In the genomic region with DNA sequence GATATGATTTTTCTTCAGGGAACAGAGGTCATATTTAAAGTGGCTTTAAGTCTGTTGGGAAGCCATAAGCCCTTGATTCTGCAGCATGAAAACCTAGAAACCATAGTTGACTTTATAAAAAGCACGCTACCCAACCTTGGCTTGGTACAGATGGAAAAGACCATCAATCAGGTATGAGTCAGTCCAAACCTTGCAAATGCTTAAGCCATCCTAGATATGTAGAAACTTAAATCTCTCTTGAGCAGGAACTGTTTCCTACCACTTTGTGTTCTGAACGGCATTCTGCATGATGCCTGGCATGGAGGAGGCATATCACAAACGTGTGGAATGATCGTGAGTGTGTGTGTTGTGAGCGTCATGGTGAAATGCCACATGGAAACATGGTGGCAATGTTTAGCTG, we compare ENCODE assay signal across 16 cellular contexts.
A peak's percentile ranks its signal among the peaks of the same experiment; 100 is the strongest.
DNase-seq lines count a peak whose midpoint lies in the region; ATAC-seq and TF ChIP-seq lines count a peak whose summit lies in the region.
"Had no signal": no experiment of that assay in that cellular context is flagged by ENCODE, and none has a peak within 500 bp of the region (broad histone marks: within the 10 kb centered on the region; RNA-seq: fewer than 3 reads in every experiment).

No MANE protein-coding gene starts in this region.

- H3K4me2 ChIP-seq in KMS-11: peak overlapping the region; percentile 77; the same call in 1 of the 2 replicates

- H3K9ac ChIP-seq in KMS-11: no peak overlapping the region

- peak overlapping the region; percentile 4 to 40 (median 8) for H3K27ac Mint-ChIP-seq in nephron
- H3K27ac Mint-ChIP-seq: CD8-positive, alpha-beta T cell; HFFc6 had no signal

- H3K4me3 Mint-ChIP-seq in nephron: no peak overlapping the region
- H3K4me3 Mint-ChIP-seq: CD14-positive monocyte; CD8-positive, alpha-beta T cell; HFFc6 had no signal

- TF ChIP-seq CTCF in KMS-11 (conservative IDR thresholded peaks at IDR 0.05; ENCODE audit: low read depth, low read length) (no peak), nephron (IDR thresholded peaks at IDR 0.05; ENCODE audit: unreplicated experiment in 3 of 3) (no peak)

- H3K79me2 ChIP-seq in KMS-11 (ENCODE audit: insufficient read depth, low read depth): no peaks in the 10 kb centered on the region

- H3K27me3 ChIP-seq in KMS-11 (ENCODE audit: insufficient read depth, low read depth): no peaks in the 10 kb centered on the region

- intact Hi-C loops in posterior vena cava (cut with DNase I): no loop called here

- no peaks in the 10 kb centered on the region for H3K9me3 Mint-ChIP-seq in nephron
- H3K9me3 Mint-ChIP-seq: CD14-positive monocyte; CD8-positive, alpha-beta T cell; HFFc6 had no signal

- H3K4me3 ChIP-seq in KMS-11 (IDR thresholded peaks at IDR 0.05; ENCODE audit: insufficient read depth, low read depth, low read length): no peak overlapping the region

- peaks cover 38% of the 10 kb centered on the region for H3K36me3 Mint-ChIP-seq in nephron (ENCODE audit: low read depth)

- no peaks in the 10 kb centered on the region for H3K36me3 ChIP-seq in KMS-11 (ENCODE audit: insufficient read depth)

- peaks cover 34% of the 10 kb centered on the region for H3K4me1 Mint-ChIP-seq in nephron

- ATAC-seq in GM21825 (IDR thresholded peaks at IDR 0.05; ENCODE audit: unreplicated experiment) (no peak), GM18873 (IDR thresholded peaks at IDR 0.05; ENCODE audit: low FRiP score, unreplicated experiment) (no peak)
- ATAC-seq: CD8-positive, alpha-beta T cell; HepG2 had no signal

- H2AFZ ChIP-seq in KMS-11 (ENCODE audit: low read depth): no peak overlapping the region

- H3K4me1 ChIP-seq in KMS-11 (ENCODE audit: low read depth, poor library complexity, severe bottlenecking): peaks cover 100% of the 10 kb centered on the region

- no peaks in the 10 kb centered on the region for H3K27me3 Mint-ChIP-seq in nephron (ENCODE audit: low read depth)

- H3K27ac ChIP-seq in KMS-11 (no peak overlapping the region), epithelial cell of prostate (peak overlapping the region; percentile 70)

- no peaks in the 10 kb centered on the region for H4K20me1 ChIP-seq in KMS-11 (ENCODE audit: insufficient read depth)

- DNase-seq in epithelial cell of prostate (ENCODE audit: low read depth, low spot score): no peak
- no peak for DNase-seq in posterior vena cava (ENCODE audit: low spot score)
- DNase-seq in DMS53 treated with DMSO at 0.1 percent for 48 hours (lab: John Stamatoyannopoulos, UW; ENCODE audit: unreplicated experiment): no peak
- DNase-seq: CD8-positive, alpha-beta T cell; COR-L47; DMS153; DND-41; GDM1; HCEC 1CT; HFFc6 had no signal
